Comparison of ENCODE assay signal across 34 cellular contexts in the genomic region with DNA sequence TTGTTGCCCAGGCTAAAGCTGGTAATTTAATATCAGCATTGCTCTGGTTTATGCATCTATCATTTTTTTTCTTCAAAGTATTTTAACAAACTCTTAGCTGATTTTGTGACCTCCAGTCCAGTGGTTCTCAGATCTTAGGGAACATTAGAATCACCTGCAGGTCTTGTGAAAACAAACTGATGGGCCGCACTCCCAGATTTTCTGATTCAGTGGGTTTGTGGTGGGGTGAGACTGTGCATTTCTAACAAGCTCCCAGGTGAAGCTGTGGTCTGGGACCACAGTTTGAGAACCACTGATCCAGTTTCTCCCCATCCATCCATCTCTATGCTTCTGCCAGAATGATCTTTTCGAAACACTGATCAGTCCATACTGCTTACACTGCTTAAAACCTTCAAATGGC.
"Had no signal": no experiment of that assay in that cellular context is flagged by ENCODE, and none has a peak within 500 bp of the region (broad histone marks: within the 10 kb centered on the region; RNA-seq: fewer than 3 reads in every experiment).

No MANE protein-coding gene starts in this region.

- H3K27ac ChIP-seq: adrenal gland, body of pancreas, brain microvascular endothelial cell, breast epithelium, VCaP had no signal

- H3K4me1 ChIP-seq: adrenal gland, body of pancreas, breast epithelium had no signal

- H3K4me3 ChIP-seq: adrenal gland, body of pancreas, breast epithelium had no signal

- ATAC-seq: activated CD8-positive, alpha-beta T cell treated with anti-CD3 and anti-CD28 coated beads for 36 hours; activated naive CD4-positive, alpha-beta T cell treated with anti-CD3 and anti-CD28 coated beads, Interleukin-2, amount 50 U/mL, for 72 hours; activated T-cell treated with anti-CD3 and anti-CD28 coated beads, Interleukin-2, amount 50 U/mL, for 72 hours; activated T-helper 17 cell treated with anti-CD3 and anti-CD28 coated beads, Interleukin-2, amount 50 U/mL, for 72 hours; body of pancreas had no signal

- H3K27me3 ChIP-seq: adrenal gland, body of pancreas, brain microvascular endothelial cell, breast epithelium had no signal

- H3K36me3 ChIP-seq: adrenal gland, brain microvascular endothelial cell, breast epithelium had no signal

- H3K9me3 ChIP-seq: adrenal gland, body of pancreas, breast epithelium had no signal

- FAIRE-seq: astrocyte, TTC549 had no signal

- DNase-seq: activated B cell treated with CpG ODN at 0.5 μM for 24 hours; activated CD4-positive, alpha-beta memory T cell treated with anti-CD3 and anti-CD28 coated beads for 36 hours; activated CD4-positive, alpha-beta T cell treated with anti-CD3 and anti-CD28 coated beads for 4 hours; activated CD4-positive, alpha-beta T cell treated with anti-CD3 and anti-CD28 coated beads, Interleukin-2, amount 10 ng/mL, durations not matched to agents 24 days and 14 days; activated CD4-positive, alpha-beta T cell treated with anti-CD3 and anti-CD28 coated beads, Interleukin-2, amount 50 U/mL, for 1 hour; activated CD4-positive, alpha-beta T cell treated with anti-CD3 and anti-CD28 coated beads, Interleukin-2, amount 50 U/mL, for 4 hours; activated CD4-positive, CD25-positive, alpha-beta regulatory T cell treated with anti-CD3 and anti-CD28 coated beads, Interleukin-2, amount 50 U/mL, for 72 hours; activated CD8-positive, alpha-beta memory T cell treated with anti-CD3 and anti-CD28 coated beads, Interleukin-2, amount 50 U/mL, for 4 hours; activated CD8-positive, alpha-beta T cell treated with anti-CD3 and anti-CD28 coated beads for 36 hours; activated effector memory CD4-positive, alpha-beta T cell treated with anti-CD3 and anti-CD28 coated beads, Interleukin-2, amount 50 U/mL, for 16 hours; activated gamma-delta T cell treated with Interleukin-2 at 50 U/mL for 16 hours; activated naive CD4-positive, alpha-beta T cell; activated naive CD4-positive, alpha-beta T cell treated with anti-CD3 and anti-CD28 coated beads for 36 hours; activated naive CD4-positive, alpha-beta T cell treated with anti-CD3 and anti-CD28 coated beads, Interleukin-2, amount 50 U/mL, for 16 hours; activated naive CD8-positive, alpha-beta T cell treated with anti-CD3 and anti-CD28 coated beads for 36 hours; activated T-cell treated with anti-CD3 and anti-CD28 coated beads for 4 hours; activated T-cell treated with anti-CD3 and anti-CD28 coated beads, Interleukin-2, amount 50 U/mL, for 1 hour; activated T-cell treated with anti-CD3 and anti-CD28 coated beads, Interleukin-2, amount 50 U/mL, for 4 hours; activated T-cell treated with anti-CD3 and anti-CD28 coated beads, Interleukin-2, amount 50 U/mL, for 72 hours; adrenal gland; amniotic stem cell; aorta; body of pancreas; brain microvascular endothelial cell; central memory CD4-positive, alpha-beta T cell; T-helper 1 cell; T-helper 2 cell; T-helper 9 cell had no signal
